ENCODE assay signal across 9 cellular contexts in the genomic region with DNA sequence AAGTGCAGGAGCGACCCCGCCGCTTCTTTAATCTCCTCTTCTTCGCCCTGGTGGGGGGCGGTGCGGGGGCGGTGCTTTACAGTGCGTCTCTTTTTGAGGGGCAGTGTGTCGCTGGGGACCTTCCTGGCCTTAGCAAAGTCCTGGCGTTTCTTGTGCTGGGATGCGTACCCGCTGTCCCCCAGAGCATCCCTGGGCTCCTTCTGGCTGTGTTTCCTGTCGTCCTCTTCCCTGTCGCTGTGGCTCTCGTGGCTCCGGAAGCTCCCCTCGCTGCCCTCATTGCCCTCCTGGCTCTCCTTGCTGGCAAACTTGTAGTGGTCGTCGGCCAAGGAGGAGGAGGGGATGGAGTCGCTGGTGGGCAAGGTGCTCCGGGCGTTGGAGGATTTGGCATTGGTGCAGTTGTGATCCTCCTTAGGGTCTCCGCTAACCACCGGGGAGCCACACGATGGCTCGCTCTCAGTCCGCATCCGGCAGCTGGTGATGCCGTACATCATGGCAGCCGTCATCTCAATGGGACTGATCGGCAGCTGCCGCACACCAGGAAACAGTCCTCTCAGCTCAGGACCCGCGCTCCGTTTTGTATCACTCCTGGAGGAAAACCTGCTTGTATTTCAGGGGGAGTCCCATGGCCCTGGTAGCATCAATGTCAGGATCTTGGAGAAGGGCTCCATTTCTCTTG. TPM values are rescaled to one million over a fixed set of nuclear protein-coding genes. Genes with fewer than 3 reads are reported as not detected.
A peak's percentile ranks its signal among the peaks of the same experiment; 100 is the strongest.
DNase-seq lines count a peak whose midpoint lies in the region; ATAC-seq and TF ChIP-seq lines count a peak whose summit lies in the region.
"Had no signal": no experiment of that assay in that cellular context is flagged by ENCODE, and none has a peak within 500 bp of the region (broad histone marks: within the 10 kb centered on the region; RNA-seq: fewer than 3 reads in every experiment).

No MANE protein-coding gene starts in this region.

- TF ChIP-seq CTCF in MM.1S (IDR thresholded peaks at IDR 0.05; ENCODE audit: low read length) (no peak), neural progenitor cell (IDR thresholded peaks at IDR 0.05) (no peak)

- no peaks in the 10 kb centered on the region for H3K27me3 Mint-ChIP-seq in neural progenitor cell (ENCODE audit: insufficient read depth, low read depth)

- peak; percentile 46 to 54 for ATAC-seq in activated naive CD4-positive, alpha-beta T cell treated with anti-CD3 and anti-CD28 coated beads, Interleukin-2, amount 50 U/mL, for 72 hours
- no peak for ATAC-seq in GM21717 (IDR thresholded peaks at IDR 0.05; ENCODE audit: unreplicated experiment)
- ATAC-seq: sciatic nerve had no signal

- H2AFZ ChIP-seq in MM.1S (ENCODE audit: low read length) (peak overlapping the region; percentile 69), neural progenitor cell (replicated peaks) (no peak overlapping the region)

- H3K9me3 ChIP-seq in MM.1S (replicated peaks; ENCODE audit: insufficient read depth, low read length) (no peaks in the 10 kb centered on the region), neural progenitor cell (ENCODE audit: low read depth) (no peaks in the 10 kb centered on the region)

- H3K27ac Mint-ChIP-seq in activated naive CD4-positive, alpha-beta T cell treated with anti-CD3 and anti-CD28 coated beads, Interleukin-2, amount 50 U/mL, for 72 hours: peak overlapping the region; percentile 56 to 65
- H3K27ac Mint-ChIP-seq in neural progenitor cell: no peak overlapping the region

- H3K9me2 ChIP-seq in MM.1S (replicated peaks; ENCODE audit: insufficient read depth, low read length): no peaks in the 10 kb centered on the region

- no peaks in the 10 kb centered on the region for H3K4me1 Mint-ChIP-seq in neural progenitor cell

- peak overlapping the region; percentile 70; the same call in 1 of the 2 replicates for H3K27ac ChIP-seq in MM.1S (ENCODE audit: low read length)
- H3K27ac ChIP-seq in neural progenitor cell: no peak overlapping the region

- H3K9ac ChIP-seq in MM.1S (ENCODE audit: low read length): peak overlapping the region; percentile 62
- no peak overlapping the region for H3K9ac ChIP-seq in neural progenitor cell

- no peaks in the 10 kb centered on the region for H3K27me3 ChIP-seq in MM.1S (replicated peaks; ENCODE audit: insufficient read depth, low read length)
- H3K27me3 ChIP-seq in neural progenitor cell: no peaks in the 10 kb centered on the region

- H3K36me3 ChIP-seq in MM.1S (replicated peaks; ENCODE audit: insufficient read depth, low read length) (no peaks in the 10 kb centered on the region), neural progenitor cell (no peaks in the 10 kb centered on the region)

- peak overlapping the region; percentile 58 for H3K4me2 ChIP-seq in MM.1S (ENCODE audit: low read depth, low read length)
- no peak overlapping the region for H3K4me2 ChIP-seq in neural progenitor cell

- H3K9me3 Mint-ChIP-seq in activated naive CD4-positive, alpha-beta T cell treated with anti-CD3 and anti-CD28 coated beads, Interleukin-2, amount 50 U/mL, for 72 hours: no peaks in the 10 kb centered on the region
- peaks cover 9% of the 10 kb centered on the region for H3K9me3 Mint-ChIP-seq in neural progenitor cell

- H3F3A ChIP-seq in MM.1S (ENCODE audit: insufficient read depth, low read length): no peaks in the 10 kb centered on the region
- H3F3A ChIP-seq in neural progenitor cell (ENCODE audit: low read depth): no peaks in the 10 kb centered on the region

- DNase-seq in G401 (ENCODE audit: low spot score): peak; percentile 5
- DNase-seq in MM.1S: no peak
- DNase-seq in activated naive CD4-positive, alpha-beta T cell treated with anti-CD3 and anti-CD28 coated beads, Interleukin-2, amount 50 U/mL, for 72 hours (ENCODE audit: low spot score in 2 of 2): no peak
- peak; percentile 8 for DNase-seq in neural progenitor cell (ENCODE audit: low spot score)
- no peak for DNase-seq in NCI-H1048 (lab: John Stamatoyannopoulos, UW)
- no peak for DNase-seq in pons (ENCODE audit: low spot score)
- DNase-seq in AG08395 (ENCODE audit: low spot score): no peak

- H3K36me3 Mint-ChIP-seq in activated naive CD4-positive, alpha-beta T cell treated with anti-CD3 and anti-CD28 coated beads, Interleukin-2, amount 50 U/mL, for 72 hours: peaks cover 0 to 4% of the 10 kb centered on the region in 2 donors
- H3K36me3 Mint-ChIP-seq in neural progenitor cell: no peaks in the 10 kb centered on the region

- H3K4me3 Mint-ChIP-seq in neural progenitor cell: no peak overlapping the region

- H3K4me3 ChIP-seq in MM.1S (ENCODE audit: low read length) (peak overlapping the region; percentile 38), neural progenitor cell (no peak overlapping the region)

- in situ Hi-C loops in G401 (cut with HindIII; ENCODE audit: low sequenced_read_pairs): no loop called here

- H3K4me1 ChIP-seq in MM.1S (ENCODE audit: low read length) (peaks cover 7% of the 10 kb centered on the region), neural progenitor cell (no peaks in the 10 kb centered on the region)

- no peaks in the 10 kb centered on the region for H3K79me2 ChIP-seq in MM.1S (ENCODE audit: low read length)
- H3K79me2 ChIP-seq in neural progenitor cell (ENCODE audit: low read depth): no peaks in the 10 kb centered on the region

- no peaks in the 10 kb centered on the region for H4K20me1 ChIP-seq in MM.1S (ENCODE audit: insufficient read depth, low read length)
- H4K20me1 ChIP-seq in neural progenitor cell (ENCODE audit: low read depth): no peaks in the 10 kb centered on the region

RNA-seq across cellular contexts. Expression of a gene that starts 30.4 kb away (rescaled TPM):
- 2.1 and 9.7 TPM in 2 replicates for total RNA-seq in G401 (2014; rRNA removed; shearing (Covaris generic))
- 1 to 10 TPM in 1 of 2 donors, under 1 TPM in 1; 0.51 to 2.4 TPM for total RNA-seq in activated naive CD4-positive, alpha-beta T cell treated with anti-CD3 and anti-CD28 coated beads, Interleukin-2, amount 50 U/mL, for 72 hours
- total RNA-seq in neural progenitor cell (ENCODE audit: low replicate concordance): 561 and 1,054 TPM in 2 replicates
- total RNA-seq: sciatic nerve had no signal

RNA-seq across cellular contexts. Expression of a gene that starts 52.4 kb away (rescaled TPM):
- total RNA-seq in G401 (2014; rRNA removed; shearing (Covaris generic)): 8.7 and 18.1 TPM in 2 replicates
- total RNA-seq in activated naive CD4-positive, alpha-beta T cell treated with anti-CD3 and anti-CD28 coated beads, Interleukin-2, amount 50 U/mL, for 72 hours: 1 to 10 TPM; 6.1 to 8.1 TPM
- total RNA-seq in neural progenitor cell (ENCODE audit: low replicate concordance): 26.8 and 33.8 TPM in 2 replicates

Comparison
In these comparisons a context has a peak if more than half of its experiments do, and no peak if none do; other contexts are left out.
1. DNase-seq: peak in G401 (single experiment) and neural progenitor cell (single experiment); none in MM.1S (single experiment), activated naive CD4-positive, alpha-beta T cell treated with anti-CD3 and anti-CD28 coated beads, Interleukin-2, amount 50 U/mL, for 72 hours (0 of 2), NCI-H1048 (single experiment), pons (single experiment) and AG08395 (single experiment).
2. RNA of a gene that starts 30.4 kb away (total RNA-seq): 561 to 1,054 TPM in neural progenitor cell; 0.51 to 2.4 TPM in activated naive CD4-positive, alpha-beta T cell treated with anti-CD3 and anti-CD28 coated beads, Interleukin-2, amount 50 U/mL, for 72 hours and 2.1 to 9.7 TPM in G401; every median in the first group is over 10 times any median in the second.